In genomic region chrX:119790977-119791436, GRCh38 we compare ENCODE assay signal across 8 cellular contexts. TPM values are rescaled to one million over a fixed set of nuclear protein-coding genes. Genes with fewer than 3 reads are reported as not detected.
DNase-seq lines count a peak whose midpoint lies in the region; ATAC-seq and TF ChIP-seq lines count a peak whose summit lies in the region.

No MANE protein-coding gene starts in this region.

- H3K36me3 ChIP-seq in WERI-Rb-1: peaks cover 39% of the 10 kb centered on the region

- intact Hi-C loops in CD4-positive, alpha-beta T cell (cut with DNase I, micrococcal nuclease): loop anchor here (2.0 to 5.0 kb wide), 5 partner anchors 61 to 319 kb away; partner anchors contain the start of genes UPF3B (in 2 of the 2), NDUFA1 (in 1 of the 2) and RNF113A (in 1 of the 2)

- peak overlapping the region; percentile 91 for H3K27ac ChIP-seq in CD4-positive, alpha-beta T cell (ENCODE audit: low read depth, low read length)
- H3K27ac ChIP-seq in HL-60 (replicated peaks): peak overlapping the region; percentile 95
- peak overlapping the region; percentile 91 for H3K27ac ChIP-seq in WERI-Rb-1

- H3K27me3 ChIP-seq in CD4-positive, alpha-beta T cell (ENCODE audit: control insufficient read depth, insufficient read depth, low read length): no peaks in the 10 kb centered on the region
- H3K27me3 ChIP-seq in HL-60 (ENCODE audit: insufficient read depth, poor library complexity, severe bottlenecking) (no peaks in the 10 kb centered on the region), WERI-Rb-1 (ENCODE audit: insufficient read depth, low read depth, severe bottlenecking) (peaks cover 11% of the 10 kb centered on the region)

- peak; percentile 26 for TF ChIP-seq CTCF in CD4-positive, alpha-beta T cell (IDR thresholded peaks at IDR 0.05)
- no peak for TF ChIP-seq CTCF in HL-60 (IDR thresholded peaks at IDR 0.05; ENCODE audit: insufficient read depth, low read length)
- peak; percentile 16; the same call in 1 of the 2 replicates for TF ChIP-seq CTCF in WERI-Rb-1 (IDR thresholded peaks at IDR 0.05; ENCODE audit: low read depth, low read length)

- peak overlapping the region; percentile 98 for H3K27ac Mint-ChIP-seq in CD4-positive, alpha-beta T cell

- no peaks in the 10 kb centered on the region for H3K27me3 Mint-ChIP-seq in CD4-positive, alpha-beta T cell

- H3K9me3 Mint-ChIP-seq in CD4-positive, alpha-beta T cell: no peaks in the 10 kb centered on the region

- CTCF ChIA-PET in CD4-positive, alpha-beta T cell (lab: Charles Lee): interaction anchor here (1.2 to 1.9 kb wide), 3 partner anchors 62 to 97 kb away, joined by 3 to 9 read pairs (median 4); partner anchors contain the start of gene UPF3B

- H3K4me3 ChIP-seq in HL-60 (replicated peaks; ENCODE audit: insufficient read depth, low read length) (peak overlapping the region; percentile 52), WERI-Rb-1 (ENCODE audit: low read depth, low read length) (peak overlapping the region; percentile 89)

- no peaks in the 10 kb centered on the region for H3K9me3 ChIP-seq in CD4-positive, alpha-beta T cell (ENCODE audit: control insufficient read depth, low read length)
- H3K9me3 ChIP-seq in WERI-Rb-1 (ENCODE audit: severe bottlenecking): no peaks in the 10 kb centered on the region

- H3K36me3 Mint-ChIP-seq in CD4-positive, alpha-beta T cell (ENCODE audit: low read depth): peaks cover 50% of the 10 kb centered on the region

- DNase-seq in CD4-positive, alpha-beta T cell: peak in 9 of 10 experiments; percentile 3 to 35 (median 19)
- no peak for DNase-seq in HL-60 (ENCODE audit: low read depth in 1 of 2, low spot score in 1 of 2)
- peak; percentile 14 for DNase-seq in WERI-Rb-1
- peak; percentile 23 for DNase-seq in dedifferentiated amniotic fluid mesenchymal stem cell (ENCODE audit: extremely low spot score)
- peak; percentile 72 for DNase-seq in lung microvascular endothelial cell (ENCODE audit: low read depth in 2 of 2)
- DNase-seq in stimulated activated CD8-positive, alpha-beta memory T cell treated with anti-CD3 and anti-CD28 coated beads, Interleukin-4, amount 100 ng/mL, for 48 hours: peak; percentile 50
- no peak for DNase-seq in NCI-H446 treated with DMSO at 0.1 percent for 48 hours (lab: John Stamatoyannopoulos, UW)

- peak overlapping the region; percentile 99 for H3K4me3 Mint-ChIP-seq in CD4-positive, alpha-beta T cell

- H3K4me1 Mint-ChIP-seq in CD4-positive, alpha-beta T cell (ENCODE audit: low read depth): peaks cover 32% of the 10 kb centered on the region

- peak; percentile 20 for ATAC-seq in CD4-positive, alpha-beta T cell (ENCODE audit: poor library complexity)
- peak; percentile 5 for ATAC-seq in GM19455 (IDR thresholded peaks at IDR 0.05; ENCODE audit: unreplicated experiment)

- POLR2A ChIA-PET in CD4-positive, alpha-beta T cell (lab: Charles Lee): interaction anchor here (0.6 to 3.9 kb wide), 31 partner anchors 10 to 1444 kb away, joined by 3 to 90 read pairs (median 5); partner anchors contain the start of genes CUL4B, DOCK11, MCTS1 and NDUFA1

RNA-seq across cellular contexts. Expression of gene RPL39, which starts 0.4 kb away (rescaled TPM):
- 1,000 to 10,000 TPM; 3,712 to 3,978 TPM for total RNA-seq in CD4-positive, alpha-beta T cell
- total RNA-seq in lung microvascular endothelial cell: 2,343 and 2,831 TPM in 2 replicates

RNA-seq across cellular contexts. Expression of gene SOWAHD, which starts 32.6 kb away (rescaled TPM):
- under 1 TPM; 0.25 to 0.44 TPM for total RNA-seq in CD4-positive, alpha-beta T cell
- not detected in 2 replicates for total RNA-seq in lung microvascular endothelial cell

Comparison
In these comparisons a context has a peak if more than half of its experiments do, and no peak if none do; other contexts are left out.
1. DNase-seq: peak in CD4-positive, alpha-beta T cell (9 of 10), WERI-Rb-1 (single experiment), dedifferentiated amniotic fluid mesenchymal stem cell (single experiment), lung microvascular endothelial cell (2 of 2) and stimulated activated CD8-positive, alpha-beta memory T cell treated with anti-CD3 and anti-CD28 coated beads, Interleukin-4, amount 100 ng/mL, for 48 hours (single experiment); none in HL-60 (0 of 2) and NCI-H446 treated with DMSO at 0.1 percent for 48 hours (single experiment).
2. Peak in every context shown above with its lines, with median percentiles within 50 percentile points of each other: H3K27ac ChIP-seq.